In genomic region chr12:42281281-42281680, GRCh38 we compare ENCODE assay signal across 22 cellular contexts. TPM values are rescaled to one million over a fixed set of nuclear protein-coding genes. Genes with fewer than 3 reads are reported as not detected.
DNase-seq lines count a peak whose midpoint lies in the region; ATAC-seq, FAIRE-seq and TF ChIP-seq lines count a peak whose summit lies in the region.
"Had no signal": no experiment of that assay in that cellular context is flagged by ENCODE, and none has a peak within 500 bp of the region (broad histone marks: within the 10 kb centered on the region; RNA-seq: fewer than 3 reads in every experiment).

No MANE protein-coding gene starts in this region.

- no peak overlapping the region for H3K9ac ChIP-seq in HepG2 (ENCODE audit: insufficient read depth, low read depth, low read length)
- H3K9ac ChIP-seq: BLaER1 treated with 17β-estradiol and CSF1 and Interleukin-3, amounts not matched to agents 10 nM and 100 nM; SK-N-SH had no signal

- no peak for TF ChIP-seq CTCF in HEK293 (tag by site-specific recombination; IDR thresholded peaks at IDR 0.05)
- TF ChIP-seq CTCF in HepG2 (CRISPR knock-in tag; IDR thresholded peaks at IDR 0.05), result no peak
- TF ChIP-seq CTCF in mucosa of descending colon (IDR thresholded peaks at IDR 0.05), result no peak

- H2AFZ ChIP-seq in HepG2 (ENCODE audit: low read length), result no peak overlapping the region

- in situ Hi-C loops in HepG2 (cut with HindIII; ENCODE audit: extremely low pct_ligation_motif_present, low pct_unique_long_range_greater_than_20kb), result no loop called here

- TF ChIP-seq EP300 in HepG2 (IDR thresholded peaks at IDR 0.05; ENCODE audit: low read depth in 2 of 2, low read length in 2 of 2), result no peak
- TF ChIP-seq EP300 in HepG2 (CRISPR knock-in tag; IDR thresholded peaks at IDR 0.05; ENCODE audit: borderline replicate concordance), result no peak

- intact Hi-C loops in HepG2 (cut with micrococcal nuclease; ENCODE audit: unreplicated experiment), result no loop called here
- intact Hi-C loops in mucosa of descending colon (cut with DNase I, micrococcal nuclease), result no loop called here

- no peaks in the 10 kb centered on the region for H3K36me3 ChIP-seq in HEK293 (ENCODE audit: control insufficient read depth in 2 of 2, insufficient read depth in 1 of 2, low read length in 2 of 2)
- no peaks in the 10 kb centered on the region for H3K36me3 ChIP-seq in HepG2 (replicated peaks in 1 of 2; ENCODE audit: control insufficient read depth in 1 of 2, insufficient read depth in 2 of 2, low read length in 2 of 2)
- H3K36me3 ChIP-seq in mucosa of descending colon (ENCODE audit: low read depth), result no peaks in the 10 kb centered on the region
- H3K36me3 ChIP-seq: BLaER1 treated with 17β-estradiol and CSF1 and Interleukin-3, amounts not matched to agents 10 nM and 100 nM had no signal

- peaks cover 7% of the 10 kb centered on the region for H3K4me1 Mint-ChIP-seq in stimulated activated memory B cell treated with anti-CD40 and anti-IgM and Interleukin-4, amounts not matched to agents 10 μg/mL and 1 μg/mL and 100 μg/mL, for 72 hours

- ATAC-seq in HepG2 (no peak; the same call in 2 of the 3 replicates), mucosa of descending colon (no peak)
- no peak for ATAC-seq in stimulated activated memory B cell treated with anti-CD40 and anti-IgM and Interleukin-4, amounts not matched to agents 10 μg/mL and 1 μg/mL and 100 μg/mL, for 72 hours
- ATAC-seq: A549, PC-3 had no signal

- H3K27ac Mint-ChIP-seq in stimulated activated memory B cell treated with anti-CD40 and anti-IgM and Interleukin-4, amounts not matched to agents 10 μg/mL and 1 μg/mL and 100 μg/mL, for 72 hours, result no peak overlapping the region
- H3K27ac Mint-ChIP-seq: CD4-positive, alpha-beta T cell had no signal

- H3K27me3 Mint-ChIP-seq in stimulated activated memory B cell treated with anti-CD40 and anti-IgM and Interleukin-4, amounts not matched to agents 10 μg/mL and 1 μg/mL and 100 μg/mL, for 72 hours, result peaks cover 11% of the 10 kb centered on the region
- H3K27me3 Mint-ChIP-seq: CD4-positive, alpha-beta T cell had no signal

- H3K9me3 ChIP-seq in HEK293 (ENCODE audit: control insufficient read depth, insufficient read depth, low read depth, low read length) (no peaks in the 10 kb centered on the region), HepG2 (ENCODE audit: low read length) (no peaks in the 10 kb centered on the region), mucosa of descending colon (no peaks in the 10 kb centered on the region)
- H3K9me3 ChIP-seq: A549; BLaER1 treated with 17β-estradiol and CSF1 and Interleukin-3, amounts not matched to agents 10 nM and 100 nM; SK-N-SH had no signal

- H3K9me3 Mint-ChIP-seq in stimulated activated memory B cell treated with anti-CD40 and anti-IgM and Interleukin-4, amounts not matched to agents 10 μg/mL and 1 μg/mL and 100 μg/mL, for 72 hours, result no peaks in the 10 kb centered on the region
- H3K9me3 Mint-ChIP-seq: CD4-positive, alpha-beta T cell had no signal

- H3K27me3 ChIP-seq in HepG2 (ENCODE audit: control insufficient read depth in 1 of 2, insufficient read depth in 2 of 2, low read length in 2 of 2), result no peaks in the 10 kb centered on the region
- H3K27me3 ChIP-seq: BLaER1 treated with 17β-estradiol and CSF1 and Interleukin-3, amounts not matched to agents 10 nM and 100 nM had no signal

- CTCF ChIA-PET in HEK293 (lab: Yijun Ruan, JAX) (interaction anchor here (1.8 kb wide), 1 partner anchor 15 kb away, joined by 6 read pairs; no protein-coding TSS in a partner anchor), HepG2 (lab: Yijun Ruan, JAX; ENCODE audit: low intra/inter-chr PET ratio, low total read pairs) (no interaction called here)

- no peak for FAIRE-seq in HepG2 (lab: Jason Lieb, UNC)
- FAIRE-seq: A549, D721Med, G401.6, H54 had no signal

- 3% methylated on average over 3 of the region's 3 CpGs for WGBS in HepG2 (ENCODE audit: low lambda C conversion rate)

- POLR2A ChIA-PET in HEK293 (lab: Yijun Ruan, JAX), result no interaction called here
- POLR2A ChIA-PET in HepG2 (lab: Yijun Ruan, JAX), result no interaction called here

- no peak overlapping the region for H3K27ac ChIP-seq in HEK293 (ENCODE audit: extremely low read depth, low read depth, low read length)
- no peak overlapping the region for H3K27ac ChIP-seq in HepG2 (ENCODE audit: extremely low read length, insufficient read depth, low read length)
- H3K27ac ChIP-seq: A549; BLaER1 treated with 17β-estradiol and CSF1 and Interleukin-3, amounts not matched to agents 10 nM and 100 nM had no signal

- no peak overlapping the region for H3K4me2 ChIP-seq in HepG2 (ENCODE audit: low read depth, low read length)
- H3K4me2 ChIP-seq: A549; BLaER1 treated with 17β-estradiol and CSF1 and Interleukin-3, amounts not matched to agents 10 nM and 100 nM; SK-N-SH had no signal

- H3K4me3 ChIP-seq in HEK293 (ENCODE audit: low read depth, low read length) (no peak overlapping the region), HepG2 (replicated peaks in 1 of 3; ENCODE audit: insufficient read depth in 1 of 3, low read depth in 2 of 3, low read length in 3 of 3) (no peak overlapping the region), mucosa of descending colon (no peak overlapping the region)
- H3K4me3 ChIP-seq: A549; BLaER1 treated with 17β-estradiol and CSF1 and Interleukin-3, amounts not matched to agents 10 nM and 100 nM had no signal

- no peaks in the 10 kb centered on the region for H3K36me3 Mint-ChIP-seq in stimulated activated memory B cell treated with anti-CD40 and anti-IgM and Interleukin-4, amounts not matched to agents 10 μg/mL and 1 μg/mL and 100 μg/mL, for 72 hours

- H3K4me3 Mint-ChIP-seq in stimulated activated memory B cell treated with anti-CD40 and anti-IgM and Interleukin-4, amounts not matched to agents 10 μg/mL and 1 μg/mL and 100 μg/mL, for 72 hours, result no peak overlapping the region
- H3K4me3 Mint-ChIP-seq: CD4-positive, alpha-beta T cell had no signal

- no peaks in the 10 kb centered on the region for H3K79me2 ChIP-seq in HepG2 (ENCODE audit: insufficient read depth, low read length)

- no TSS peak for BruUV-seq in HepG2 (replicated peaks; lab: Mats Ljungman, UMichigan)

- no peak for TF ChIP-seq POLR2A in HepG2 (IDR thresholded peaks at IDR 0.05; ENCODE audit: insufficient read depth in 1 of 2, low read depth in 2 of 2, low read length in 2 of 2)

- H4K20me1 ChIP-seq in HepG2 (ENCODE audit: insufficient read depth, low read length), result no peaks in the 10 kb centered on the region
- H4K20me1 ChIP-seq: BLaER1 treated with 17β-estradiol and CSF1 and Interleukin-3, amounts not matched to agents 10 nM and 100 nM had no signal

- TF ChIP-seq RAD21 in HepG2 (CRISPR knock-in tag; IDR thresholded peaks at IDR 0.05), result no peak

- H3K4me1 ChIP-seq in HEK293 (ENCODE audit: control insufficient read depth, insufficient read depth, low read length) (peaks cover 13% of the 10 kb centered on the region), HepG2 (ENCODE audit: insufficient read depth, low read length) (peaks cover 16% of the 10 kb centered on the region), mucosa of descending colon (ENCODE audit: low read depth) (no peaks in the 10 kb centered on the region)
- H3K4me1 ChIP-seq: A549 had no signal

- DNase-seq in HuH-7.5 (ENCODE audit: low spot score) (peak; percentile 44), NCI-H2029 (lab: John Stamatoyannopoulos, UW) (peak; percentile 27), HepG2 (ENCODE audit: low spot score) (peak; percentile 9), mucosa of descending colon (no peak)
- DNase-seq in stimulated activated CD4-positive, alpha-beta T cell treated with anti-CD3 and anti-CD28 coated beads, Interleukin-1b, Interleukin-23, amount 100 ng/mL, for 48 hours, result no peak
- DNase-seq: AML-193; CD4-positive, alpha-beta T cell; KG1; NCI-H1048; NCI-H1436; NCI-H1930; NCI-H446 treated with DMSO at 0.1 percent for 48 hours; NCI-H69; PC-3; SK-N-SH had no signal

RNA-seq across cellular contexts. Expression of gene YAF2, which starts 43.2 kb away (rescaled TPM):
- total RNA-seq in HepG2 (2016; rRNA removed; fragmentation: Illumina TruSeq; extraction: Trizol) (11.7 and 16.3 TPM in 2 replicates), mucosa of descending colon (10 to 100 TPM; 19.0 to 37.8 (median 22.2) TPM)
- 5.1 and 6.7 TPM in 2 replicates for total RNA-seq in HepG2 (2016; cell fraction: cytosol; rRNA removed; fragmentation: Illumina TruSeq; extraction: Trizol; ENCODE audit: low read depth)
- 11.1 and 11.4 TPM in 2 replicates for total RNA-seq in HepG2 (2016; cell fraction: insoluble cytoplasmic fraction; rRNA removed; fragmentation: Illumina TruSeq; extraction: Trizol)
- 8.6 and 9.6 TPM in 2 replicates for total RNA-seq in HepG2 (2016; cell fraction: membrane; rRNA removed; fragmentation: Illumina TruSeq; extraction: Trizol)
- 21.1 and 23.7 TPM in 2 replicates for total RNA-seq in HepG2 (2016; cell fraction: nucleus; rRNA removed; fragmentation: Illumina TruSeq; extraction: Trizol)
- 6.7 and 8.4 TPM in 2 replicates for polyA plus RNA-seq in HepG2 (2011; rRNA removed)
- polyA plus RNA-seq in HepG2 (2011; cell fraction: cytosol; rRNA removed), result 2.9 and 4.5 TPM in 2 replicates
- polyA plus RNA-seq in HepG2 (2011; cell fraction: nucleus; rRNA removed), result 5.0 and 6.3 TPM in 2 replicates
- polyA plus RNA-seq in HepG2 (2012), result 6.4 and 7.2 TPM in 2 replicates
- 3.5 and 4.5 TPM in 2 replicates for polyA plus RNA-seq in HepG2 (2016; cell fraction: cytosol; fragmentation: Illumina TruSeq; extraction: Trizol; ENCODE audit: low read depth)
- 14.3 and 16.5 TPM in 2 replicates for polyA plus RNA-seq in HepG2 (2016; cell fraction: insoluble cytoplasmic fraction; fragmentation: Illumina TruSeq; extraction: Trizol; ENCODE audit: low read depth)
- 8.1 and 9.7 TPM in 2 replicates for polyA plus RNA-seq in HepG2 (2016; cell fraction: membrane; fragmentation: Illumina TruSeq; extraction: Trizol; ENCODE audit: low read depth)
- polyA plus RNA-seq in HepG2 (2016; cell fraction: nucleus; fragmentation: Illumina TruSeq; extraction: Trizol; ENCODE audit: insufficient read depth, low read depth), result 14.9 TPM in 2 replicates
- polyA minus RNA-seq in HepG2 (2011; rRNA and poly(A)+ RNA removed; ENCODE audit: low replicate concordance), result 5.2 and 11.9 TPM in 2 replicates
- polyA minus RNA-seq in HepG2 (2011; cell fraction: cytosol; rRNA and poly(A)+ RNA removed), result 7.2 and 7.9 TPM in 2 replicates
- 50.7 and 52.8 TPM in 2 replicates for polyA minus RNA-seq in HepG2 (2011; cell fraction: nucleus; rRNA and poly(A)+ RNA removed)

RNA-seq across cellular contexts. Expression of gene ZCRB1, which starts 44.6 kb away (rescaled TPM):
- total RNA-seq in HepG2 (2016; rRNA removed; fragmentation: Illumina TruSeq; extraction: Trizol), result 49.8 and 76.2 TPM in 2 replicates
- total RNA-seq in HepG2 (2016; cell fraction: cytosol; rRNA removed; fragmentation: Illumina TruSeq; extraction: Trizol; ENCODE audit: low read depth), result 27.3 and 35.5 TPM in 2 replicates
- 50.5 and 74.4 TPM in 2 replicates for total RNA-seq in HepG2 (2016; cell fraction: insoluble cytoplasmic fraction; rRNA removed; fragmentation: Illumina TruSeq; extraction: Trizol)
- 56.3 and 67.3 TPM in 2 replicates for total RNA-seq in HepG2 (2016; cell fraction: membrane; rRNA removed; fragmentation: Illumina TruSeq; extraction: Trizol)
- total RNA-seq in HepG2 (2016; cell fraction: nucleus; rRNA removed; fragmentation: Illumina TruSeq; extraction: Trizol), result 16.7 and 18.9 TPM in 2 replicates
- polyA plus RNA-seq in HepG2 (2011; rRNA removed), result 35.9 and 43.5 TPM in 2 replicates
- 12.7 and 13.0 TPM in 2 replicates for polyA plus RNA-seq in HepG2 (2011; cell fraction: cytosol; rRNA removed)
- 5.1 and 7.0 TPM in 2 replicates for polyA plus RNA-seq in HepG2 (2011; cell fraction: nucleus; rRNA removed)
- 38.1 and 46.1 TPM in 2 replicates for polyA plus RNA-seq in HepG2 (2012)
- 39.6 and 60.0 TPM in 2 replicates for polyA plus RNA-seq in HepG2 (2016; cell fraction: cytosol; fragmentation: Illumina TruSeq; extraction: Trizol; ENCODE audit: low read depth)
- 86.0 and 86.8 TPM in 2 replicates for polyA plus RNA-seq in HepG2 (2016; cell fraction: insoluble cytoplasmic fraction; fragmentation: Illumina TruSeq; extraction: Trizol; ENCODE audit: low read depth)
- polyA plus RNA-seq in HepG2 (2016; cell fraction: membrane; fragmentation: Illumina TruSeq; extraction: Trizol; ENCODE audit: low read depth), result 56.5 and 73.0 TPM in 2 replicates
- 30.3 and 33.8 TPM in 2 replicates for polyA plus RNA-seq in HepG2 (2016; cell fraction: nucleus; fragmentation: Illumina TruSeq; extraction: Trizol; ENCODE audit: insufficient read depth, low read depth)
- 25.9 and 33.4 TPM in 2 replicates for polyA minus RNA-seq in HepG2 (2011; rRNA and poly(A)+ RNA removed; ENCODE audit: low replicate concordance)
- 9.9 and 16.4 TPM in 2 replicates for polyA minus RNA-seq in HepG2 (2011; cell fraction: cytosol; rRNA and poly(A)+ RNA removed)
- 12.2 and 13.4 TPM in 2 replicates for polyA minus RNA-seq in HepG2 (2011; cell fraction: nucleus; rRNA and poly(A)+ RNA removed)
- 10 to 100 TPM; 31.4 to 43.3 (median 40.3) TPM for total RNA-seq in mucosa of descending colon

RNA-seq across cellular contexts. Expression of gene PPHLN1, which starts 44.7 kb away (rescaled TPM):
- 66.0 and 84.1 TPM in 2 replicates for total RNA-seq in HepG2 (2016; rRNA removed; fragmentation: Illumina TruSeq; extraction: Trizol)
- 30.8 and 34.8 TPM in 2 replicates for total RNA-seq in HepG2 (2016; cell fraction: cytosol; rRNA removed; fragmentation: Illumina TruSeq; extraction: Trizol; ENCODE audit: low read depth)
- 67.4 and 90.9 TPM in 2 replicates for total RNA-seq in HepG2 (2016; cell fraction: insoluble cytoplasmic fraction; rRNA removed; fragmentation: Illumina TruSeq; extraction: Trizol)
- total RNA-seq in HepG2 (2016; cell fraction: membrane; rRNA removed; fragmentation: Illumina TruSeq; extraction: Trizol), result 19.0 and 24.2 TPM in 2 replicates
- total RNA-seq in HepG2 (2016; cell fraction: nucleus; rRNA removed; fragmentation: Illumina TruSeq; extraction: Trizol), result 50.4 and 54.3 TPM in 2 replicates
- polyA plus RNA-seq in HepG2 (2011; rRNA removed), result 34.7 and 43.4 TPM in 2 replicates
- polyA plus RNA-seq in HepG2 (2011; cell fraction: cytosol; rRNA removed), result 16.1 and 24.0 TPM in 2 replicates
- polyA plus RNA-seq in HepG2 (2011; cell fraction: nucleus; rRNA removed), result 40.6 and 51.5 TPM in 2 replicates
- 32.0 and 46.1 TPM in 2 replicates for polyA plus RNA-seq in HepG2 (2012)
- 3.3 and 3.6 TPM in 2 replicates for polyA plus RNA-seq in HepG2 (2016; cell fraction: cytosol; fragmentation: Illumina TruSeq; extraction: Trizol; ENCODE audit: low read depth)
- polyA plus RNA-seq in HepG2 (2016; cell fraction: insoluble cytoplasmic fraction; fragmentation: Illumina TruSeq; extraction: Trizol; ENCODE audit: low read depth), result 82.9 and 84.4 TPM in 2 replicates
- 7.7 and 8.9 TPM in 2 replicates for polyA plus RNA-seq in HepG2 (2016; cell fraction: membrane; fragmentation: Illumina TruSeq; extraction: Trizol; ENCODE audit: low read depth)
- 65.4 and 67.6 TPM in 2 replicates for polyA plus RNA-seq in HepG2 (2016; cell fraction: nucleus; fragmentation: Illumina TruSeq; extraction: Trizol; ENCODE audit: insufficient read depth, low read depth)
- 11.0 and 27.5 TPM in 2 replicates for polyA minus RNA-seq in HepG2 (2011; rRNA and poly(A)+ RNA removed; ENCODE audit: low replicate concordance)
- polyA minus RNA-seq in HepG2 (2011; cell fraction: cytosol; rRNA and poly(A)+ RNA removed), result 18.3 and 19.3 TPM in 2 replicates
- polyA minus RNA-seq in HepG2 (2011; cell fraction: nucleus; rRNA and poly(A)+ RNA removed), result 102 and 120 TPM in 2 replicates
- total RNA-seq in mucosa of descending colon, result 10 to 100 TPM; 43.7 to 50.6 (median 44.9) TPM

Comparison
In these comparisons a context has a peak if more than half of its experiments do, and no peak if none do; other contexts are left out.
1. DNase-seq: peak in HuH-7.5 (single experiment), NCI-H2029 (single experiment) and HepG2 (single experiment); none in stimulated activated CD4-positive, alpha-beta T cell treated with anti-CD3 and anti-CD28 coated beads, Interleukin-1b, Interleukin-23, amount 100 ng/mL, for 48 hours (single experiment) and mucosa of descending colon (0 of 3).
2. Of the 63 proteins assayed by ChIP-seq in both HepG2 and HEK293: peak only in HepG2: none; only in HEK293: REST and ZBTB44; in both: none; in neither: 61.